ENCODE assay signal across 1 cellular context in genomic region chr5:58710425-58710824, GRCh38.
A peak's percentile ranks its signal among the peaks of the same experiment; 100 is the strongest.
TF ChIP-seq lines count a peak whose summit lies in the region.

No MANE protein-coding gene starts in this region.

TF ChIP-seq in HEK293, 187 proteins besides CTCF, POLR2A, EP300 and RAD21 (continued from another document):
- TF ChIP-seq ZNF404 (tag by site-specific recombination; IDR thresholded peaks at IDR 0.05) (0 out of 2 replicates have a peak, but pooled peaks have one; percentile 18), ZNF140 (tag by site-specific recombination; IDR thresholded peaks at IDR 0.05) (peak; percentile 38; the same call in 1 of the 2 replicates), ZNF518A (tag by site-specific recombination; conservative IDR thresholded peaks at IDR 0.05; ENCODE audit: low read depth) (peak; percentile 82), ZNF623 (tag by site-specific recombination; IDR thresholded peaks at IDR 0.05) (peak; percentile 62), ZNF394 (tag by site-specific recombination; IDR thresholded peaks at IDR 0.05; ENCODE audit: borderline replicate concordance) (peak; percentile 87; the same call in 1 of the 2 replicates), ZNF555 (tag by site-specific recombination; conservative IDR thresholded peaks at IDR 0.05) (peak; percentile 56), ZNF654 (tag by site-specific recombination; IDR thresholded peaks at IDR 0.05; ENCODE audit: low read depth) (peak; percentile 9; the same call in 1 of the 2 replicates), ZBTB8A (tag by site-specific recombination; IDR thresholded peaks at IDR 0.05) (peak; percentile 67)
- TF ChIP-seq, protein P1, sequence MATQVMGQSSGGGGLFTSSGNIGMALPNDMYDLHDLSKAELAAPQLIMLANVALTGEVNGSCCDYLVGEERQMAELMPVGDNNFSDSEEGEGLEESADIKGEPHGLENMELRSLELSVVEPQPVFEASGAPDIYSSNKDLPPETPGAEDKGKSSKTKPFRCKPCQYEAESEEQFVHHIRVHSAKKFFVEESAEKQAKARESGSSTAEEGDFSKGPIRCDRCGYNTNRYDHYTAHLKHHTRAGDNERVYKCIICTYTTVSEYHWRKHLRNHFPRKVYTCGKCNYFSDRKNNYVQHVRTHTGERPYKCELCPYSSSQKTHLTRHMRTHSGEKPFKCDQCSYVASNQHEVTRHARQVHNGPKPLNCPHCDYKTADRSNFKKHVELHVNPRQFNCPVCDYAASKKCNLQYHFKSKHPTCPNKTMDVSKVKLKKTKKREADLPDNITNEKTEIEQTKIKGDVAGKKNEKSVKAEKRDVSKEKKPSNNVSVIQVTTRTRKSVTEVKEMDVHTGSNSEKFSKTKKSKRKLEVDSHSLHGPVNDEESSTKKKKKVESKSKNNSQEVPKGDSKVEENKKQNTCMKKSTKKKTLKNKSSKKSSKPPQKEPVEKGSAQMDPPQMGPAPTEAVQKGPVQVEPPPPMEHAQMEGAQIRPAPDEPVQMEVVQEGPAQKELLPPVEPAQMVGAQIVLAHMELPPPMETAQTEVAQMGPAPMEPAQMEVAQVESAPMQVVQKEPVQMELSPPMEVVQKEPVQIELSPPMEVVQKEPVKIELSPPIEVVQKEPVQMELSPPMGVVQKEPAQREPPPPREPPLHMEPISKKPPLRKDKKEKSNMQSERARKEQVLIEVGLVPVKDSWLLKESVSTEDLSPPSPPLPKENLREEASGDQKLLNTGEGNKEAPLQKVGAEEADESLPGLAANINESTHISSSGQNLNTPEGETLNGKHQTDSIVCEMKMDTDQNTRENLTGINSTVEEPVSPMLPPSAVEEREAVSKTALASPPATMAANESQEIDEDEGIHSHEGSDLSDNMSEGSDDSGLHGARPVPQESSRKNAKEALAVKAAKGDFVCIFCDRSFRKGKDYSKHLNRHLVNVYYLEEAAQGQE (tag by site-specific recombination; IDR thresholded peaks at IDR 0.05) = peak; percentile 58; the same call in 1 of the 2 replicates
TF ChIP-seq in HEK293: peak in this region for 19; not testable (repeated sequence) for 168.
